19 cellular contexts compared by ENCODE assay signal in genomic region chr7:89072094-89072493, GRCh38.
"Had no signal": no experiment of that assay in that cellular context is flagged by ENCODE, and none has a peak within 500 bp of the region (broad histone marks: within the 10 kb centered on the region; RNA-seq: fewer than 3 reads in every experiment).

No MANE protein-coding gene starts in this region.

- H3K9me3 ChIP-seq: adrenal gland, body of pancreas, colonic mucosa, gastrocnemius medialis, left lung, tibial artery had no signal

- H3K27me3 Mint-ChIP-seq: activated naive CD4-positive, alpha-beta T cell treated with anti-CD3 and anti-CD28 coated beads, Interleukin-2, amount 50 U/mL, for 24 hours; progenitor cell of endocrine pancreas had no signal

- H3K27ac ChIP-seq: adrenal gland, body of pancreas, colonic mucosa, gastrocnemius medialis, left lung, skin epidermis, tibial artery, WERI-Rb-1 had no signal

- H3K9me3 Mint-ChIP-seq: activated naive CD4-positive, alpha-beta T cell treated with anti-CD3 and anti-CD28 coated beads, Interleukin-2, amount 50 U/mL, for 24 hours; T-helper 1 cell treated with Interleukin-12 subunit alpha and Interleukin-12 subunit beta and Interleukin-4 antibody, amounts not matched to agents 30 μg/mL and 1 μg/mL, for 36 hours had no signal

- ATAC-seq: body of pancreas; gastrocnemius medialis; left lung; right cardiac atrium; stimulated activated naive CD8-positive, alpha-beta T cell treated with anti-CD3 and anti-CD28 coated beads, Interleukin-15, Interleukin-2, amounts not matched to agents 100 U/mL and 50 U/mL, for 24 hours had no signal

- H3K36me3 ChIP-seq: adrenal gland, colonic mucosa, gastrocnemius medialis, left lung, tibial artery, WERI-Rb-1 had no signal

- H3K4me3 Mint-ChIP-seq: activated naive CD4-positive, alpha-beta T cell treated with anti-CD3 and anti-CD28 coated beads, Interleukin-2, amount 50 U/mL, for 24 hours; T-helper 1 cell treated with Interleukin-12 subunit alpha and Interleukin-12 subunit beta and Interleukin-4 antibody, amounts not matched to agents 30 μg/mL and 1 μg/mL, for 36 hours had no signal

- H3K36me3 Mint-ChIP-seq: activated naive CD4-positive, alpha-beta T cell treated with anti-CD3 and anti-CD28 coated beads, Interleukin-2, amount 50 U/mL, for 24 hours had no signal

- H3K4me1 ChIP-seq: adrenal gland, body of pancreas, colonic mucosa, gastrocnemius medialis, left lung, tibial artery had no signal

- H3K27me3 ChIP-seq: adrenal gland, body of pancreas, colonic mucosa, gastrocnemius medialis, left lung, tibial artery had no signal

- H3K4me1 Mint-ChIP-seq: activated naive CD4-positive, alpha-beta T cell treated with anti-CD3 and anti-CD28 coated beads, Interleukin-2, amount 50 U/mL, for 24 hours had no signal

- H3K4me3 ChIP-seq: adrenal gland, body of pancreas, colonic mucosa, gastrocnemius medialis, left lung, skin epidermis, tibial artery had no signal

- H3K27ac Mint-ChIP-seq: activated naive CD4-positive, alpha-beta T cell treated with anti-CD3 and anti-CD28 coated beads, Interleukin-2, amount 50 U/mL, for 24 hours; progenitor cell of endocrine pancreas; T-helper 1 cell treated with Interleukin-12 subunit alpha and Interleukin-12 subunit beta and Interleukin-4 antibody, amounts not matched to agents 30 μg/mL and 1 μg/mL, for 36 hours had no signal

- DNase-seq: activated CD4-positive, alpha-beta T cell treated with anti-CD3 and anti-CD28 coated beads for 1 hour; activated CD4-positive, alpha-beta T cell treated with anti-CD3 and anti-CD28 coated beads, Interleukin-2, amount 50 U/mL, for 4 hours; activated gamma-delta T cell; adrenal gland; body of pancreas; colonic mucosa; gastrocnemius medialis; kidney; left lung; mammary epithelial cell; right cardiac atrium; stimulated activated naive CD8-positive, alpha-beta T cell treated with anti-CD3 and anti-CD28 coated beads, Interleukin-15, Interleukin-2, amounts not matched to agents 100 U/mL and 50 U/mL, for 24 hours; substantia nigra; tibial artery; WERI-Rb-1 had no signal
